In the genomic region with DNA sequence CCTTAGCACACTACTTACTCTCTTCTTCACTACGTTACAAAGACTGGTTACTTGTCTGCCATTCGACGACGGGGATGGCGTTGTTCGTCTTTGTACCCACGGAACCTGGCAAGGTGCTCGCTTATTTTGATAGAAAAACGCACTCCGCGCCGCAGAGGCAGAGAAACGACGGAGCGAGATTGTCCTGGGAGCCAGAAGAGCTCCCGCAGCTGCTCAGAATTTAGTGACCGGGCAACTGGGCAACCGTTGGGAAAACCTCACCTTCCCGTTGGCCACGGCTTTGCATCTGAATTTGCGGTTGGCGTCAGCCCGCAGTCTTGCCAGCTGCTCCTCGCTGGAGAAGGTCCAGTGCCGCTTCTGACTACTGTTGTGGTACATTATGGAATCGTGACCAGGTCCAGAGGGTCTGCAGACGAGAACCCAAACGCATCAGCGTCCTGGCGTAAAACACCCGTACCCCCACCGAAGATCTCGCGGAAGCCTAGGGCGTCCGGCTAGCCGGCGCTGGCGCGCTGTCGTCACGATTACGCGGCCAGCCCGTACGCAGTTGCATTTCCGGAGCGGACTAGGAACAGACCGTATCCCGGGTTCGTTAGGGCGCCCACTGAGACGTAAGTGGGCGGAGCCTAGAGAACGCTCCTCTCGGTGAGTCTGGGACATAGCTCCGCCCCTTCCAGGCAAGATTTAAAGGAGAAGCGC, we compare ENCODE assay signal across 8 cellular contexts. TPM values are rescaled to one million over a fixed set of nuclear protein-coding genes. Genes with fewer than 3 reads are reported as not detected.
DNase-seq lines count a peak whose midpoint lies in the region; ATAC-seq, FAIRE-seq and TF ChIP-seq lines count a peak whose summit lies in the region.

CCNH (minus strand) TSS at position 514 of the 699 bp plus-strand sequence; CDS start at position 378, 136 bp downstream.

- TF ChIP-seq EP300 in HepG2 (IDR thresholded peaks at IDR 0.05; ENCODE audit: low read depth in 2 of 2, low read length in 2 of 2) (no peak), HepG2 (CRISPR knock-in tag; IDR thresholded peaks at IDR 0.05; ENCODE audit: borderline replicate concordance) (no peak)

- TF ChIP-seq RAD21 in HepG2 (CRISPR knock-in tag; IDR thresholded peaks at IDR 0.05): no peak

- peaks cover 1 to 19% of the 10 kb centered on the region in 2 experiments for H3K36me3 ChIP-seq in HepG2 (replicated peaks in 1 of 2; ENCODE audit: control insufficient read depth in 1 of 2, insufficient read depth in 2 of 2, low read length in 2 of 2)

- peak; percentile 94 for FAIRE-seq in HepG2 (lab: Jason Lieb, UNC)

- WGBS in HepG2 (ENCODE audit: low lambda C conversion rate): 1% methylated on average over 25 of the region's 58 CpGs

- peaks cover 19% of the 10 kb centered on the region for H3K4me1 ChIP-seq in HepG2 (ENCODE audit: insufficient read depth, low read length)

- H3K9me3 ChIP-seq in HepG2 (ENCODE audit: low read length): no peaks in the 10 kb centered on the region

- H2AFZ ChIP-seq in HepG2 (ENCODE audit: low read length): peak within 1 kb of the TSS; percentile 99

- peak within 1 kb of the TSS; percentile 83 for H3K4me2 ChIP-seq in HepG2 (ENCODE audit: low read depth, low read length)

- CTCF ChIA-PET in activated CD4-positive, alpha-beta memory T cell treated with anti-CD3 and anti-CD28 coated beads for 36 hours (lab: Charles Lee): interaction anchor here (0.8 to 3.9 kb wide), 4 partner anchors 12 to 532 kb away, joined by 3 to 27 read pairs (median 6); no protein-coding TSS in a partner anchor
- CTCF ChIA-PET in HepG2 (lab: Yijun Ruan, JAX; ENCODE audit: low intra/inter-chr PET ratio, low total read pairs): no interaction called here

- H3K27ac ChIP-seq in HepG2 (ENCODE audit: extremely low read length, insufficient read depth, low read length): peak within 1 kb of the TSS; percentile 90

- DNase-seq in CD1c-positive myeloid dendritic cell (ENCODE audit: extremely low spot score) (peak; percentile 99), NCI-H82 treated with DMSO at 0.1 percent for 48 hours (lab: John Stamatoyannopoulos, UW; ENCODE audit: unreplicated experiment) (peak; percentile 91), dermis microvascular lymphatic vessel endothelial cell (ENCODE audit: low read depth in 2 of 2) (peak; percentile 96 to 98), HepG2 (ENCODE audit: low spot score) (peak; percentile 96)
- DNase-seq in activated CD4-positive, alpha-beta memory T cell treated with anti-CD3 and anti-CD28 coated beads for 36 hours: peak; percentile 97
- peak; percentile 94 for DNase-seq in stimulated activated CD4-positive, alpha-beta T cell treated with anti-CD3 and anti-CD28 coated beads, Interleukin-4, amount 100 ng/mL, for 1 hour

- no peaks in the 10 kb centered on the region for H3K9me3 Mint-ChIP-seq in activated CD4-positive, alpha-beta memory T cell treated with anti-CD3 and anti-CD28 coated beads for 36 hours

- peaks cover 32% of the 10 kb centered on the region for H3K36me3 Mint-ChIP-seq in activated CD4-positive, alpha-beta memory T cell treated with anti-CD3 and anti-CD28 coated beads for 36 hours

- ATAC-seq in GM19438 (IDR thresholded peaks at IDR 0.05; ENCODE audit: low read depth, unreplicated experiment) (peak; percentile 99), HG03575 (IDR thresholded peaks at IDR 0.05; ENCODE audit: extremely low read depth, insufficient number of reproducible peaks, low FRiP score, unreplicated experiment) (peak; percentile 98), HepG2 (peak; percentile 99)

- H3K4me1 Mint-ChIP-seq in activated CD4-positive, alpha-beta memory T cell treated with anti-CD3 and anti-CD28 coated beads for 36 hours (ENCODE audit: low read depth): peaks cover 40% of the 10 kb centered on the region

- H3K79me2 ChIP-seq in HepG2 (ENCODE audit: insufficient read depth, low read length): peaks cover 25% of the 10 kb centered on the region

- no peaks in the 10 kb centered on the region; a peak in 1 of 5 replicates for H3K27me3 ChIP-seq in HepG2 (ENCODE audit: control insufficient read depth in 1 of 2, insufficient read depth in 2 of 2, low read length in 2 of 2)

- in situ Hi-C loops in HepG2 (cut with HindIII; ENCODE audit: extremely low pct_ligation_motif_present, low pct_unique_long_range_greater_than_20kb): loop anchor here (25.0 kb wide), 1 partner anchor 1275 kb away; no protein-coding TSS in a partner anchor

- peak within 1 kb of the TSS; percentile 93 for H3K9ac ChIP-seq in HepG2 (ENCODE audit: insufficient read depth, low read depth, low read length)

- TF ChIP-seq CTCF in HepG2 (CRISPR knock-in tag; IDR thresholded peaks at IDR 0.05): 0 out of 2 replicates have a peak, but pooled peaks have one; percentile 5

- H3K27ac Mint-ChIP-seq in activated CD4-positive, alpha-beta memory T cell treated with anti-CD3 and anti-CD28 coated beads for 36 hours: peak within 1 kb of the TSS; percentile 94

- H3K4me3 Mint-ChIP-seq in activated CD4-positive, alpha-beta memory T cell treated with anti-CD3 and anti-CD28 coated beads for 36 hours: peak within 1 kb of the TSS; percentile 91

- POLR2A ChIA-PET in activated CD4-positive, alpha-beta memory T cell treated with anti-CD3 and anti-CD28 coated beads for 36 hours (lab: Charles Lee): interaction anchor here (0.6 to 2.3 kb wide), 2 partner anchors 145 to 794 kb away, joined by 3 to 11 read pairs; partner anchors contain the start of gene RASA1
- POLR2A ChIA-PET in HepG2 (lab: Yijun Ruan, JAX): interaction anchor here (0.6 to 2.4 kb wide), 2 partner anchors 10 to 145 kb away, joined by 3 to 17 read pairs; partner anchors contain the start of gene RASA1

- intact Hi-C loops in activated CD4-positive, alpha-beta memory T cell treated with anti-CD3 and anti-CD28 coated beads for 36 hours (cut with micrococcal nuclease): loop anchor here (1.0 to 5.0 kb wide), 11 partner anchors 20 to 1280 kb away; partner anchors contain the start of genes COX7C and TMEM161B
- intact Hi-C loops in HepG2 (cut with micrococcal nuclease; ENCODE audit: unreplicated experiment): loop anchor here (5.0 kb wide), 1 partner anchor 145 kb away; the partner anchor contains the start of gene RASA1

- H4K20me1 ChIP-seq in HepG2 (ENCODE audit: insufficient read depth, low read length): no peaks in the 10 kb centered on the region

- peak within 1 kb of the TSS; percentile 72 to 98 (median 95) for H3K4me3 ChIP-seq in HepG2 (replicated peaks in 1 of 3; ENCODE audit: insufficient read depth in 1 of 3, low read depth in 2 of 3, low read length in 3 of 3)

- TF ChIP-seq POLR2A in HepG2 (IDR thresholded peaks at IDR 0.05; ENCODE audit: insufficient read depth in 1 of 2, low read depth in 2 of 2, low read length in 2 of 2): peak; percentile 92 to 95

- TSS peak; percentile 79 for BruUV-seq in HepG2 (replicated peaks; lab: Mats Ljungman, UMichigan)

- no peaks in the 10 kb centered on the region for H3K27me3 Mint-ChIP-seq in activated CD4-positive, alpha-beta memory T cell treated with anti-CD3 and anti-CD28 coated beads for 36 hours

TF ChIP-seq in HepG2, 621 proteins besides CTCF, POLR2A, EP300 and RAD21 (continues in another document):
- TF ChIP-seq ZNF883 (CRISPR knock-in tag; IDR thresholded peaks at IDR 0.05; ENCODE audit: not compliant biosample characterization) (peak; percentile 68), ZKSCAN1 (IDR thresholded peaks at IDR 0.05; ENCODE audit: low read length) (no peak)
- TF ChIP-seq, protein P1, sequence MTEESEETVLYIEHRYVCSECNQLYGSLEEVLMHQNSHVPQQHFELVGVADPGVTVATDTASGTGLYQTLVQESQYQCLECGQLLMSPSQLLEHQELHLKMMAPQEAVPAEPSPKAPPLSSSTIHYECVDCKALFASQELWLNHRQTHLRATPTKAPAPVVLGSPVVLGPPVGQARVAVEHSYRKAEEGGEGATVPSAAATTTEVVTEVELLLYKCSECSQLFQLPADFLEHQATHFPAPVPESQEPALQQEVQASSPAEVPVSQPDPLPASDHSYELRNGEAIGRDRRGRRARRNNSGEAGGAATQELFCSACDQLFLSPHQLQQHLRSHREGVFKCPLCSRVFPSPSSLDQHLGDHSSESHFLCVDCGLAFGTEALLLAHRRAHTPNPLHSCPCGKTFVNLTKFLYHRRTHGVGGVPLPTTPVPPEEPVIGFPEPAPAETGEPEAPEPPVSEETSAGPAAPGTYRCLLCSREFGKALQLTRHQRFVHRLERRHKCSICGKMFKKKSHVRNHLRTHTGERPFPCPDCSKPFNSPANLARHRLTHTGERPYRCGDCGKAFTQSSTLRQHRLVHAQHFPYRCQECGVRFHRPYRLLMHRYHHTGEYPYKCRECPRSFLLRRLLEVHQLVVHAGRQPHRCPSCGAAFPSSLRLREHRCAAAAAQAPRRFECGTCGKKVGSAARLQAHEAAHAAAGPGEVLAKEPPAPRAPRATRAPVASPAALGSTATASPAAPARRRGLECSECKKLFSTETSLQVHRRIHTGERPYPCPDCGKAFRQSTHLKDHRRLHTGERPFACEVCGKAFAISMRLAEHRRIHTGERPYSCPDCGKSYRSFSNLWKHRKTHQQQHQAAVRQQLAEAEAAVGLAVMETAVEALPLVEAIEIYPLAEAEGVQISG (CRISPR knock-in tag; IDR thresholded peaks at IDR 0.05): peak; percentile 82

RNA-seq across cellular contexts. Expression of gene CCNH, which starts in this region (rescaled TPM):
- total RNA-seq in activated CD4-positive, alpha-beta memory T cell treated with anti-CD3 and anti-CD28 coated beads for 36 hours: 10 to 100 TPM; 65.8 to 72.7 TPM
- total RNA-seq in dermis microvascular lymphatic vessel endothelial cell: 53.3 and 53.6 TPM in 2 replicates
- total RNA-seq in HepG2 (2016; rRNA removed; fragmentation: Illumina TruSeq; extraction: Trizol): 94.3 and 100.0 TPM in 2 replicates
- 44.4 and 47.0 TPM in 2 replicates for total RNA-seq in HepG2 (2016; cell fraction: cytosol; rRNA removed; fragmentation: Illumina TruSeq; extraction: Trizol; ENCODE audit: low read depth)
- total RNA-seq in HepG2 (2016; cell fraction: insoluble cytoplasmic fraction; rRNA removed; fragmentation: Illumina TruSeq; extraction: Trizol): 80.0 and 98.8 TPM in 2 replicates
- total RNA-seq in HepG2 (2016; cell fraction: membrane; rRNA removed; fragmentation: Illumina TruSeq; extraction: Trizol): 39.1 and 48.0 TPM in 2 replicates
- total RNA-seq in HepG2 (2016; cell fraction: nucleus; rRNA removed; fragmentation: Illumina TruSeq; extraction: Trizol): 107 and 108 TPM in 2 replicates
- 38.5 and 42.5 TPM in 2 replicates for polyA plus RNA-seq in HepG2 (2011; rRNA removed)
- polyA plus RNA-seq in HepG2 (2011; cell fraction: cytosol; rRNA removed): 33.9 and 43.3 TPM in 2 replicates
- 25.3 and 31.3 TPM in 2 replicates for polyA plus RNA-seq in HepG2 (2011; cell fraction: nucleus; rRNA removed)
- polyA plus RNA-seq in HepG2 (2012): 38.3 and 41.2 TPM in 2 replicates
- polyA plus RNA-seq in HepG2 (2016; cell fraction: cytosol; fragmentation: Illumina TruSeq; extraction: Trizol; ENCODE audit: low read depth): 18.5 and 20.8 TPM in 2 replicates
- 75.5 and 91.3 TPM in 2 replicates for polyA plus RNA-seq in HepG2 (2016; cell fraction: insoluble cytoplasmic fraction; fragmentation: Illumina TruSeq; extraction: Trizol; ENCODE audit: low read depth)
- polyA plus RNA-seq in HepG2 (2016; cell fraction: membrane; fragmentation: Illumina TruSeq; extraction: Trizol; ENCODE audit: low read depth): 22.4 and 26.1 TPM in 2 replicates
- 57.1 and 60.1 TPM in 2 replicates for polyA plus RNA-seq in HepG2 (2016; cell fraction: nucleus; fragmentation: Illumina TruSeq; extraction: Trizol; ENCODE audit: insufficient read depth, low read depth)
- polyA minus RNA-seq in HepG2 (2011; rRNA and poly(A)+ RNA removed; ENCODE audit: low replicate concordance): 72.2 and 141 TPM in 2 replicates
- polyA minus RNA-seq in HepG2 (2011; cell fraction: cytosol; rRNA and poly(A)+ RNA removed): 20.6 and 24.7 TPM in 2 replicates
- 265 and 283 TPM in 2 replicates for polyA minus RNA-seq in HepG2 (2011; cell fraction: nucleus; rRNA and poly(A)+ RNA removed)

Comparison
In these comparisons a context has a peak if more than half of its experiments do, and no peak if none do; other contexts are left out.
1. Peak in every context shown above with its lines: DNase-seq, ATAC-seq, H3K4me3 ChIP-seq and H3K27ac ChIP-seq.